ENCODE assay signal across 30 cellular contexts in the genomic region with DNA sequence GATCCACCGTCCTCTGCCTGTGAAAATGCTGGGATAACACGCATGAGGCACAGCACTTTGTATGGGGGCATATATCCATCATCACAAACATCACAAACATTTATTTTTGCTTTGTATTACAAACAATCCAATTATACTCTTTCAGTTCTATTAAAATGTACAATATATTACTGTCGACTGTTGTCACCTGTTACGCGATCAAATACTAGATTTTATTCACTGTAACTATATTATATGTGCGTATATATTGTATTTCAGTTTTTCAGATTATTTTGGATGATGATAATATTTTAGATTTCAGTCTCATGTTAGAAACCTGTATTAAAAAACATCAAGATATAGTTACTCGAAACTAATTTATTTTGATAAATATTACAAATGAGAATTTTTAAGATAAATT.
"Had no signal": no experiment of that assay in that cellular context is flagged by ENCODE, and none has a peak within 500 bp of the region (broad histone marks: within the 10 kb centered on the region; RNA-seq: fewer than 3 reads in every experiment).

No MANE protein-coding gene starts in this region.

- H3K27ac ChIP-seq: adrenal gland, body of pancreas, esophagus muscularis mucosa, foreskin keratinocyte, gastroesophageal sphincter had no signal

- DNase-seq: activated CD4-positive, alpha-beta memory T cell treated with anti-CD3 and anti-CD28 coated beads for 36 hours; activated CD4-positive, alpha-beta T cell treated with anti-CD3 and anti-CD28 coated beads for 36 hours; activated CD4-positive, alpha-beta T cell treated with anti-CD3 and anti-CD28 coated beads, Interleukin-2, amount 10 ng/mL, durations not matched to agents 24 days and 14 days; activated CD4-positive, CD25-positive, alpha-beta regulatory T cell; activated CD4-positive, CD25-positive, alpha-beta regulatory T cell treated with anti-CD3 and anti-CD28 coated beads, Interleukin-2, amount 50 U/mL, for 72 hours; activated CD8-positive, alpha-beta memory T cell treated with anti-CD3 and anti-CD28 coated beads, Interleukin-2, amount 10 ng/mL, durations not matched to agents 7 days and 5 days; activated CD8-positive, alpha-beta memory T cell treated with anti-CD3 and anti-CD28 coated beads, Interleukin-2, amount 50 U/mL, for 4 hours; activated CD8-positive, alpha-beta T cell treated with anti-CD3 and anti-CD28 coated beads, Interleukin-2, amount 10 ng/mL, durations not matched to agents 7 days and 5 days; activated effector memory CD4-positive, alpha-beta T cell treated with anti-CD3 and anti-CD28 coated beads, Interleukin-2, amount 50 U/mL, for 16 hours; activated naive CD4-positive, alpha-beta T cell treated with anti-CD3 and anti-CD28 coated beads for 36 hours; activated naive CD8-positive, alpha-beta T cell treated with anti-CD3 and anti-CD28 coated beads for 36 hours; activated naive CD8-positive, alpha-beta T cell treated with anti-CD3 and anti-CD28 coated beads, Interleukin-2, amount 50 U/mL, for 24 hours; activated T-cell treated with anti-CD3 and anti-CD28 coated beads, Interleukin-2, amount 50 U/mL, for 1 hour; activated T-cell treated with anti-CD3 and anti-CD28 coated beads, Interleukin-2, amount 50 U/mL, for 48 hours; adrenal gland; amygdala; aorta; body of pancreas; caudate nucleus; cortex of kidney; dermis blood vessel endothelial cell; effector CD4-positive, alpha-beta T cell; effector memory CD8-positive, alpha-beta T cell; erythroblast; foreskin keratinocyte; T-helper 1 cell; T-helper 17 cell had no signal

- ATAC-seq: activated CD4-positive, alpha-beta T cell treated with anti-CD3 and anti-CD28 coated beads for 36 hours; activated CD8-positive, alpha-beta memory T cell treated with anti-CD3 and anti-CD28 coated beads, Interleukin-2, amount 10 ng/mL, durations not matched to agents 7 days and 5 days; activated CD8-positive, alpha-beta T cell treated with anti-CD3 and anti-CD28 coated beads, Interleukin-2, amount 10 ng/mL, durations not matched to agents 7 days and 5 days; activated naive CD8-positive, alpha-beta T cell treated with anti-CD3 and anti-CD28 coated beads, Interleukin-2, amount 50 U/mL, for 24 hours; body of pancreas; effector memory CD8-positive, alpha-beta T cell; foreskin keratinocyte; gastroesophageal sphincter; T-helper 17 cell had no signal

- H3K36me3 ChIP-seq: adrenal gland, esophagus muscularis mucosa, gastroesophageal sphincter had no signal

- FAIRE-seq: colon had no signal

- H3K4me3 ChIP-seq: adrenal gland, body of pancreas, esophagus muscularis mucosa, gastroesophageal sphincter had no signal

- H3K9me3 ChIP-seq: adrenal gland, body of pancreas, esophagus muscularis mucosa, gastroesophageal sphincter had no signal

- H3K4me1 ChIP-seq: adrenal gland, body of pancreas, esophagus muscularis mucosa, foreskin keratinocyte, gastroesophageal sphincter had no signal

- H3K27me3 ChIP-seq: adrenal gland, body of pancreas, esophagus muscularis mucosa, foreskin keratinocyte, gastroesophageal sphincter had no signal
